ENCODE assay signal across 8 cellular contexts in the genomic region with DNA sequence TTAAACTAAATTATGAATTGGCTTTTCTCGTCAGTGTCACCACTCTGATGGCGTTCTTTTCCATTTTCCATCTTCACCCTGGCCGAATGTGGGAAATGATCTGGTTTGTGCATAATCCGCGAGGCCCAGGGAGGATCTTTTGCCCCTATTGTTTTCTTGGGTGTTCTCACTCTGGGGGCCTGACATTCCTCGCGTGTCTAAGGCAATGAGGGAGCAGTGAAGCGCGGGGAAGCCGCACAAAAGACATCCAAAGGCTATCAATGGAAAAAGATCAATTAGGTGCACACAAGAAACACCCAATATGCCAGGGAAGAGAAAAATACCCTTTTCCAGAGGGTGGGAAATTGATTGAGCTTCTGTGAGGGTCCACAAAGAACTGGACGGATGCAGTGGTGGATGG. TPM values are rescaled to one million over a fixed set of nuclear protein-coding genes. Genes with fewer than 3 reads are reported as not detected.
DNase-seq lines count a peak whose midpoint lies in the region; ATAC-seq and TF ChIP-seq lines count a peak whose summit lies in the region.

No MANE protein-coding gene starts in this region.

- no peak for DNase-seq in AG10803 (ENCODE audit: low read depth)
- no peak for DNase-seq in coronary artery (ENCODE audit: low spot score)
- DNase-seq in naive thymus-derived CD4-positive, alpha-beta T cell = no peak
- DNase-seq in HEK293T (ENCODE audit: extremely low spot score) = no peak
- no peak for DNase-seq in Karpas-422
- no peak for DNase-seq in superior temporal gyrus (ENCODE audit: extremely low spot score)

- H3K4me1 ChIP-seq in KMS-11 (ENCODE audit: low read depth, poor library complexity, severe bottlenecking) (peaks cover 27% of the 10 kb centered on the region), Karpas-422 (ENCODE audit: low read length) (no peaks in the 10 kb centered on the region)
- no peaks in the 10 kb centered on the region for H3K4me1 ChIP-seq in naive thymus-derived CD4-positive, alpha-beta T cell (ENCODE audit: control insufficient read depth in 2 of 2, insufficient read depth in 2 of 2, low read length in 2 of 2)

- H3K9me3 ChIP-seq in naive thymus-derived CD4-positive, alpha-beta T cell (ENCODE audit: control insufficient read depth in 2 of 3, low read length in 3 of 3) = no peaks in the 10 kb centered on the region
- H3K9me3 ChIP-seq in Karpas-422 (ENCODE audit: low read length) = no peaks in the 10 kb centered on the region

- no peak for TF ChIP-seq CTCF in AG10803 (conservative IDR thresholded peaks at IDR 0.05; ENCODE audit: low read length)
- no peak for TF ChIP-seq CTCF in KMS-11 (conservative IDR thresholded peaks at IDR 0.05; ENCODE audit: low read depth, low read length)
- TF ChIP-seq CTCF in coronary artery (IDR thresholded peaks at IDR 0.05) = no peak

- ATAC-seq in naive thymus-derived CD4-positive, alpha-beta T cell = no peak
- ATAC-seq in GM21515 (IDR thresholded peaks at IDR 0.05; ENCODE audit: unreplicated experiment) = no peak

- H2AFZ ChIP-seq in KMS-11 (ENCODE audit: low read depth) (peak overlapping the region; percentile 91), Karpas-422 (ENCODE audit: low read length) (no peak overlapping the region)

- H3K36me3 Mint-ChIP-seq in naive thymus-derived CD4-positive, alpha-beta T cell = no peaks in the 10 kb centered on the region

- peaks cover 51 to 82% (median 55%) of the 10 kb centered on the region in 5 donors for H3K27me3 Mint-ChIP-seq in naive thymus-derived CD4-positive, alpha-beta T cell

- peak overlapping the region in 1 of 9 donors; percentile 41 for H3K27ac Mint-ChIP-seq in naive thymus-derived CD4-positive, alpha-beta T cell

- H3K79me2 ChIP-seq in KMS-11 (ENCODE audit: insufficient read depth, low read depth) = peaks cover 33% of the 10 kb centered on the region
- H3K79me2 ChIP-seq in Karpas-422 (ENCODE audit: low read length) = no peaks in the 10 kb centered on the region

- no peaks in the 10 kb centered on the region for H3K36me3 ChIP-seq in KMS-11 (ENCODE audit: insufficient read depth)
- no peaks in the 10 kb centered on the region for H3K36me3 ChIP-seq in naive thymus-derived CD4-positive, alpha-beta T cell (ENCODE audit: control insufficient read depth in 2 of 3, insufficient read depth in 3 of 3, low read length in 3 of 3)
- no peaks in the 10 kb centered on the region for H3K36me3 ChIP-seq in Karpas-422 (ENCODE audit: insufficient read depth, low read length)

- peak overlapping the region; percentile 82 for H3K4me2 ChIP-seq in KMS-11
- H3K4me2 ChIP-seq in Karpas-422 (ENCODE audit: low read depth, low read length, poor library complexity, severe bottlenecking) = no peak overlapping the region

- peaks cover 8 to 27% (median 22%) of the 10 kb centered on the region in 7 donors for H3K4me1 Mint-ChIP-seq in naive thymus-derived CD4-positive, alpha-beta T cell

- H3K4me3 Mint-ChIP-seq in naive thymus-derived CD4-positive, alpha-beta T cell = peak overlapping the region; percentile 61 to 90 (median 81)

- CTCF ChIA-PET in naive thymus-derived CD4-positive, alpha-beta T cell (lab: Charles Lee) = no interaction called here
- CTCF ChIA-PET in HEK293T (lab: Yijun Ruan, JAX) = interaction anchor here (1.2 kb wide), 1 partner anchor 278 kb away, joined by 4 read pairs; no protein-coding TSS in a partner anchor

- H3K4me3 ChIP-seq in AG10803 (ENCODE audit: low read length) (peak overlapping the region; percentile 82), KMS-11 (IDR thresholded peaks at IDR 0.05; ENCODE audit: insufficient read depth, low read depth, low read length) (no peak overlapping the region), coronary artery (peak overlapping the region; percentile 88), Karpas-422 (ENCODE audit: low read length) (no peak overlapping the region)
- peak overlapping the region; percentile 32 for H3K4me3 ChIP-seq in naive thymus-derived CD4-positive, alpha-beta T cell (ENCODE audit: low read length)

- intact Hi-C loops in naive thymus-derived CD4-positive, alpha-beta T cell (cut with micrococcal nuclease) = loop anchor here in 1 of 2 donors (5.0 to 10.0 kb wide), 4 partner anchors 106 to 751 kb away; partner anchors contain the start of genes ARPC5 and TSEN15

- peak overlapping the region; percentile 70; the same call in 1 of the 2 replicates for H3K9ac ChIP-seq in KMS-11
- H3K9ac ChIP-seq in Karpas-422 (ENCODE audit: low read length) = no peak overlapping the region

- peaks cover 0 to 5% (median 0%) of the 10 kb centered on the region in 11 donors for H3K9me3 Mint-ChIP-seq in naive thymus-derived CD4-positive, alpha-beta T cell

- POLR2A ChIA-PET in naive thymus-derived CD4-positive, alpha-beta T cell (lab: Charles Lee) = no interaction called here
- POLR2A ChIA-PET in HEK293T (lab: Yijun Ruan, JAX) = interaction anchor here (1.1 to 2.7 kb wide), 5 partner anchors 19 to 233 kb away, joined by 3 to 14 read pairs (median 4); no protein-coding TSS in a partner anchor

- H3K9me2 ChIP-seq in Karpas-422 (replicated peaks; ENCODE audit: insufficient read depth, low read length) = no peaks in the 10 kb centered on the region

- H3K27ac ChIP-seq in KMS-11 (no peak overlapping the region), coronary artery (peak overlapping the region; percentile 75 to 85), Karpas-422 (ENCODE audit: low read length) (no peak overlapping the region)
- H3K27ac ChIP-seq in naive thymus-derived CD4-positive, alpha-beta T cell (ENCODE audit: low read depth, low read length) = no peak overlapping the region

- H3K27me3 ChIP-seq in KMS-11 (ENCODE audit: insufficient read depth, low read depth) (no peaks in the 10 kb centered on the region), Karpas-422 (ENCODE audit: low read length) (no peaks in the 10 kb centered on the region)
- H3K27me3 ChIP-seq in naive thymus-derived CD4-positive, alpha-beta T cell (ENCODE audit: control insufficient read depth in 2 of 2, insufficient read depth in 2 of 2, low read length in 2 of 2) = peaks cover 0 to 3% of the 10 kb centered on the region in 2 donors

- H4K20me1 ChIP-seq in KMS-11 (ENCODE audit: insufficient read depth) (no peaks in the 10 kb centered on the region), Karpas-422 (ENCODE audit: insufficient read depth, low read depth, low read length) (no peaks in the 10 kb centered on the region)

TF ChIP-seq in HEK293T, 16 proteins besides CTCF, POLR2A, EP300 and RAD21:
- TF ChIP-seq ELF4 (IDR thresholded peaks at IDR 0.05) (no peak), FOXM1 (IDR thresholded peaks at IDR 0.05; ENCODE audit: borderline replicate concordance) (no peak), LEF1 (IDR thresholded peaks at IDR 0.05; ENCODE audit: borderline replicate concordance) (no peak), SUZ12 (IDR thresholded peaks at IDR 0.05) (no peak), SP1 (IDR thresholded peaks at IDR 0.05) (no peak), NFRKB (IDR thresholded peaks at IDR 0.05) (no peak), L3MBTL2 (conservative IDR thresholded peaks at IDR 0.05) (no peak), ARNT (IDR thresholded peaks at IDR 0.05) (no peak)

RNA-seq across cellular contexts. Expression of gene C1orf21, which starts 1.0 kb away (rescaled TPM):
- 1 to 10 TPM in 3 of 5 experiments, under 1 TPM in 2; 0.46 to 8.5 (median 1.7) TPM for total RNA-seq in naive thymus-derived CD4-positive, alpha-beta T cell
- polyA plus RNA-seq in naive thymus-derived CD4-positive, alpha-beta T cell = not detected
- not detected in 2 replicates for total RNA-seq in Karpas-422 (2014; rRNA removed; shearing (Covaris generic); ENCODE audit: low replicate concordance)

Comparison
In these comparisons a context has a peak if more than half of its experiments do, and no peak if none do; other contexts are left out.
1. H3K4me3 ChIP-seq: peak in AG10803 (single experiment), coronary artery (single experiment) and naive thymus-derived CD4-positive, alpha-beta T cell (single experiment); none in KMS-11 (single experiment) and Karpas-422 (single experiment).
2. H3K27ac ChIP-seq: peak in coronary artery (2 of 2); none in KMS-11 (single experiment), naive thymus-derived CD4-positive, alpha-beta T cell (single experiment) and Karpas-422 (single experiment).